In genomic region chr1:115506523-115507255, GRCh38 we compare ENCODE assay signal across 20 cellular contexts.
DNase-seq lines count a peak whose midpoint lies in the region; ATAC-seq, FAIRE-seq and TF ChIP-seq lines count a peak whose summit lies in the region.
"Had no signal": no experiment of that assay in that cellular context is flagged by ENCODE, and none has a peak within 500 bp of the region (broad histone marks: within the 10 kb centered on the region; RNA-seq: fewer than 3 reads in every experiment).

No MANE protein-coding gene starts in this region.

- H4K20me1 ChIP-seq in HCT116 (ENCODE audit: insufficient read depth), result no peaks in the 10 kb centered on the region

- no peak overlapping the region for H2BK12ac ChIP-seq in mesenchymal stem cell (ENCODE audit: low read length in 2 of 2)

- no peak overlapping the region for H3K4ac ChIP-seq in mesenchymal stem cell (ENCODE audit: low read depth in 1 of 2, low read length in 2 of 2)

- no TSS peak for BruUV-seq in HCT116 (replicated peaks; lab: Mats Ljungman, UMichigan)

- H3K27me3 ChIP-seq in HCT116 (ENCODE audit: insufficient read depth, low read length) (no peaks in the 10 kb centered on the region), mesenchymal stem cell (ENCODE audit: control insufficient read depth in 1 of 2, insufficient read depth in 1 of 2, low read length in 2 of 2) (no peaks in the 10 kb centered on the region)
- H3K27me3 ChIP-seq: brain microvascular endothelial cell, thyroid gland had no signal

- TF ChIP-seq CTCF in AG10803 (conservative IDR thresholded peaks at IDR 0.05; ENCODE audit: low read length) (no peak), HCT116 (IDR thresholded peaks at IDR 0.05 in 2 of 3, conservative IDR thresholded peaks at IDR 0.05 in 1 of 3; ENCODE audit: borderline replicate concordance in 1 of 3, insufficient read depth in 1 of 3, low read depth in 2 of 3, low read length in 2 of 3) (no peak), mucosa of descending colon (IDR thresholded peaks at IDR 0.05) (no peak)

- peak overlapping the region; percentile 35 for H2AK5ac ChIP-seq in mesenchymal stem cell (ENCODE audit: low read length, severe bottlenecking)

- POLR2A ChIA-PET in HCT116 (lab: Charles Lee), result no interaction called here

- no peak overlapping the region for H3K14ac ChIP-seq in mesenchymal stem cell (ENCODE audit: low read length in 2 of 2)

- H3K9me2 ChIP-seq in HCT116 (ENCODE audit: insufficient read depth), result no peaks in the 10 kb centered on the region

- TF ChIP-seq RAD21 in HCT116 (IDR thresholded peaks at IDR 0.05; ENCODE audit: low read depth), result no peak

- H3K36me3 ChIP-seq in HCT116 (ENCODE audit: control insufficient read depth in 1 of 2, insufficient read depth in 2 of 2, low read length in 2 of 2) (no peaks in the 10 kb centered on the region), mesenchymal stem cell (ENCODE audit: control insufficient read depth in 1 of 2, insufficient read depth in 2 of 2, low read depth in 1 of 2, low read length in 2 of 2) (no peaks in the 10 kb centered on the region), mucosa of descending colon (ENCODE audit: low read depth) (no peaks in the 10 kb centered on the region)
- H3K36me3 ChIP-seq: brain microvascular endothelial cell, thyroid gland had no signal

- H2BK5ac ChIP-seq in mesenchymal stem cell (ENCODE audit: low read depth, low read length, poor library complexity, severe bottlenecking), result no peak overlapping the region

- no peak overlapping the region for H3K18ac ChIP-seq in mesenchymal stem cell (ENCODE audit: low read depth in 1 of 2, low read length in 2 of 2)

- DNase-seq in AG10803 (ENCODE audit: low read depth), result no peak
- DNase-seq in HCT116 (ENCODE audit: low read depth, low spot score), result no peak
- DNase-seq in SHP77 (lab: John Stamatoyannopoulos, UW), result peak; percentile 3 to 25
- DNase-seq in mesenchymal stem cell, result no peak
- DNase-seq in cortex of kidney (lab: John Stamatoyannopoulos, UW), result no peak
- DNase-seq in mucosa of descending colon, result no peak
- DNase-seq in GM12892 (ENCODE audit: insufficient read length), result no peak
- DNase-seq in HUDEP-2 (lab: John Stamatoyannopoulos, UW; ENCODE audit: unreplicated experiment in 76 of 76), result no peak
- DNase-seq: activated CD4-positive, alpha-beta T cell treated with anti-CD3 and anti-CD28 coated beads for 48 hours; activated naive CD4-positive, alpha-beta T cell; activated T-cell treated with anti-CD3 and anti-CD28 coated beads, Interleukin-2, amount 50 U/mL, for 24 hours; effector CD4-positive, alpha-beta T cell; left colon; natural killer cell; NCI-H1436 treated with DMSO at 0.1 percent for 48 hours; stimulated activated CD4-positive, alpha-beta T cell treated with anti-CD3 and anti-CD28 coated beads, Interleukin-15, amount 100 ng/mL, for 24 hours; T-helper 1 cell had no signal

- FAIRE-seq in GM12892 (lab: Jason Lieb, UNC), result no peak

- no peak overlapping the region for H4K91ac ChIP-seq in mesenchymal stem cell (ENCODE audit: low read length)

- intact Hi-C loops in HCT116 (cut with micrococcal nuclease), result loop anchor here (1.0 kb wide), 1 partner anchor 367 kb away; no protein-coding TSS in a partner anchor
- intact Hi-C loops in mucosa of descending colon (cut with DNase I, micrococcal nuclease), result no loop called here

- H3K9ac ChIP-seq in HCT116 (ENCODE audit: low read length) (no peak overlapping the region), mesenchymal stem cell (ENCODE audit: low read length) (no peak overlapping the region)
- H3K9ac ChIP-seq: parathyroid adenoma had no signal

- H3K4me2 ChIP-seq in HCT116 (ENCODE audit: low read length) (no peak overlapping the region), mesenchymal stem cell (ENCODE audit: low read length, poor library complexity, severe bottlenecking) (no peak overlapping the region)

- no peak overlapping the region for H4K8ac ChIP-seq in mesenchymal stem cell (ENCODE audit: low read length)

- H3K79me2 ChIP-seq in HCT116 (ENCODE audit: insufficient read depth, low read length), result no peaks in the 10 kb centered on the region
- H3K79me2 ChIP-seq: parathyroid adenoma had no signal

- CTCF ChIA-PET in HCT116 (lab: Charles Lee), result interaction anchor here (0.6 to 1.0 kb wide), 3 partner anchors 13 to 464 kb away, joined by 3 read pairs; no protein-coding TSS in a partner anchor

- H3K23ac ChIP-seq in mesenchymal stem cell (ENCODE audit: low read length in 2 of 2), result no peak overlapping the region

- no peaks in the 10 kb centered on the region for H3K4me1 ChIP-seq in HCT116 (ENCODE audit: control insufficient read depth in 1 of 2, insufficient read depth in 2 of 2, low read length in 2 of 2)
- peaks cover 4% of the 10 kb centered on the region for H3K4me1 ChIP-seq in mesenchymal stem cell (ENCODE audit: control insufficient read depth, insufficient read depth, low read depth, low read length)
- no peaks in the 10 kb centered on the region for H3K4me1 ChIP-seq in mucosa of descending colon (ENCODE audit: low read depth)
- H3K4me1 ChIP-seq: parathyroid adenoma had no signal

- WGBS in mesenchymal stem cell, result 64% methylated on average over 13 of the region's 14 CpGs

- peak overlapping the region; percentile 31 for H3K4me3 ChIP-seq in AG10803 (ENCODE audit: low read length)
- no peak overlapping the region for H3K4me3 ChIP-seq in HCT116 (replicated peaks in 1 of 2; ENCODE audit: low read depth in 1 of 2, low read length in 2 of 2)
- H3K4me3 ChIP-seq in mesenchymal stem cell (ENCODE audit: insufficient read depth in 1 of 2, low read depth in 1 of 2, low read length in 2 of 2), result no peak overlapping the region
- H3K4me3 ChIP-seq in mucosa of descending colon, result no peak overlapping the region
- H3K4me3 ChIP-seq: thyroid gland had no signal

- H3K9me3 ChIP-seq in HCT116 (ENCODE audit: control insufficient read depth in 1 of 2, insufficient read depth in 1 of 2, low read depth in 1 of 2, low read length in 2 of 2), result no peaks in the 10 kb centered on the region
- no peaks in the 10 kb centered on the region for H3K9me3 ChIP-seq in mesenchymal stem cell (ENCODE audit: control insufficient read depth, low read length)
- no peaks in the 10 kb centered on the region for H3K9me3 ChIP-seq in mucosa of descending colon
- H3K9me3 ChIP-seq: thyroid gland had no signal

- TF ChIP-seq POLR2A in HCT116 (IDR thresholded peaks at IDR 0.05; ENCODE audit: borderline replicate concordance, extremely low read depth, insufficient read depth, insufficient read length) (no peak), GM12892 (IDR thresholded peaks at IDR 0.05; ENCODE audit: low read depth, low read length) (no peak)

- RAD21 ChIA-PET in HCT116 (lab: Charles Lee; ENCODE audit: low non-redundant PET in 1 of 2, low total read pairs in 2 of 2, uncharacterized antibody in 2 of 2, unreplicated experiment in 2 of 2), result no interaction called here

- H3K27ac ChIP-seq in HCT116 (ENCODE audit: low read depth, low read length) (no peak overlapping the region), mesenchymal stem cell (ENCODE audit: low read length, poor library complexity, severe bottlenecking) (no peak overlapping the region)
- H3K27ac ChIP-seq: brain microvascular endothelial cell, parathyroid adenoma had no signal

- no peak overlapping the region for H2BK15ac ChIP-seq in mesenchymal stem cell (ENCODE audit: low read depth, poor library complexity, severe bottlenecking)

- H2AFZ ChIP-seq in HCT116 (ENCODE audit: low read depth, low read length, poor library complexity, severe bottlenecking), result no peak overlapping the region
- H2AFZ ChIP-seq in mesenchymal stem cell (ENCODE audit: low read depth, low read length), result no peak overlapping the region
- H2AFZ ChIP-seq: parathyroid adenoma had no signal

- ATAC-seq in HCT116 (peak; percentile 25; the same call in 1 of the 2 replicates), mucosa of descending colon (no peak)
- ATAC-seq: left colon, natural killer cell had no signal

- H3K79me1 ChIP-seq in mesenchymal stem cell (replicated peaks; ENCODE audit: low read length, poor library complexity, severe bottlenecking), result no peaks in the 10 kb centered on the region

- no peak overlapping the region for H2BK120ac ChIP-seq in mesenchymal stem cell (ENCODE audit: low read depth, low read length)

TF ChIP-seq in HCT116, 20 proteins besides CTCF, POLR2A, EP300 and RAD21 (continues in another document):
- TF ChIP-seq ELF1 (IDR thresholded peaks at IDR 0.05; ENCODE audit: borderline replicate concordance, low read depth) (no peak), ZFX (IDR thresholded peaks at IDR 0.05) (no peak), EZH2phosphoT487 (IDR thresholded peaks at IDR 0.05; ENCODE audit: borderline replicate concordance) (no peak), TCF7L2 (IDR thresholded peaks at IDR 0.05; ENCODE audit: borderline replicate concordance, extremely low read depth, insufficient read depth, insufficient read length) (no peak), POLR2AphosphoS5 (IDR thresholded peaks at IDR 0.05; ENCODE audit: low read depth, low read length) (no peak), CBX3 (IDR thresholded peaks at IDR 0.05; ENCODE audit: low read depth) (no peak), REST (IDR thresholded peaks at IDR 0.05; ENCODE audit: low read depth) (no peak)
- TF ChIP-seq, protein P1, sequence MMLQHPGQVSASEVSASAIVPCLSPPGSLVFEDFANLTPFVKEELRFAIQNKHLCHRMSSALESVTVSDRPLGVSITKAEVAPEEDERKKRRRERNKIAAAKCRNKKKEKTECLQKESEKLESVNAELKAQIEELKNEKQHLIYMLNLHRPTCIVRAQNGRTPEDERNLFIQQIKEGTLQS (IDR thresholded peaks at IDR 0.05), result no peak

Comparison
In these comparisons a context has a peak if more than half of its experiments do, and no peak if none do; other contexts are left out.
1. DNase-seq: peak in SHP77 (2 of 2); none in AG10803 (single experiment), HCT116 (single experiment), mesenchymal stem cell (single experiment), cortex of kidney (single experiment), mucosa of descending colon (0 of 3), GM12892 (single experiment) and HUDEP-2 (0 of 76).